In the genomic region with DNA sequence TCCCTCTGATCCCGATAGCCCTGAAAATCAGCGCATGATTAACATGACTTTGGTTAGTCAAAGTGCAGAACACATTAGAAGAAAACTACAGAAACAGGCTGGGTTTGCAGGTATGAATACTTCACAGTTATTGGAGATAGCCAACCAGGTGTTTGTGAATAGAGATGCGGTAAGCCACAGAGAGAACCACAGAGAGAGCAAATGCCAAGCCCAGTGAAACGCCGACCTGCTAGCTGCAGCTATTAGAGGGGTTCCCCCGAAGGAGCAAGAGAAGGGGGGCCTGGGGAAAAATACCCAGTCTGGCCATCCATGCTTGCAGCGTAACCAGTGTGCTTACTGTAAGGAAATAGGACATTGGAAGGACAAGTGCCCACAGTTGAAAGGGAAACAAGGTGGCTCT, we compare ENCODE assay signal across 35 cellular contexts.
"Had no signal": no experiment of that assay in that cellular context is flagged by ENCODE, and none has a peak within 500 bp of the region (broad histone marks: within the 10 kb centered on the region; RNA-seq: fewer than 3 reads in every experiment).

No MANE protein-coding gene starts in this region.

- H3K4me3 ChIP-seq: MG63 had no signal

- H3K9ac ChIP-seq: KMS-11 had no signal

- H3K9me3 ChIP-seq: MG63 had no signal

- H3K36me3 ChIP-seq: MG63 had no signal

- H3K4me2 ChIP-seq: KMS-11 had no signal

- DNase-seq: Karpas-422, Kasumi-1, MG63, MM.1S, MV-4-11, NCI-H1048, NCI-H1092, NCI-H1092 treated with DMSO at 0.1 percent for 48 hours, NCI-H1105, NCI-H1105 treated with DMSO at 0.1 percent for 48 hours, NCI-H1417, NCI-H1417 treated with DMSO at 0.1 percent for 48 hours, NCI-H1436, NCI-H1436 treated with DMSO at 0.1 percent for 48 hours, NCI-H146, NCI-H1694, NCI-H1694 treated with DMSO at 0.1 percent for 48 hours, NCI-H187, NCI-H187 treated with DMSO at 0.1 percent for 48 hours, NCI-H1930, NCI-H2029, NCI-H2029 treated with DMSO at 0.1 percent for 48 hours, NCI-H2081, NCI-H2081 treated with DMSO at 0.1 percent for 48 hours, NCI-H2107, NCI-H2171, NCI-H2171 treated with DMSO at 0.1 percent for 48 hours, NCI-H2227 treated with DMSO at 0.1 percent for 48 hours, NCI-H226, NCI-H345, NCI-H446, NCI-H446 treated with DMSO at 0.1 percent for 48 hours, NCI-H510A, NCI-H510A treated with DMSO at 0.1 percent for 48 hours had no signal

- H3K27me3 ChIP-seq: MG63 had no signal

- H3K27ac ChIP-seq: KMS-11 had no signal
